In genomic region chr14:34781242-34781641, GRCh38 we compare ENCODE assay signal across 10 cellular contexts.
DNase-seq lines count a peak whose midpoint lies in the region; ATAC-seq, FAIRE-seq and TF ChIP-seq lines count a peak whose summit lies in the region.
"Had no signal": no experiment of that assay in that cellular context is flagged by ENCODE, and none has a peak within 500 bp of the region (broad histone marks: within the 10 kb centered on the region; RNA-seq: fewer than 3 reads in every experiment).

No MANE protein-coding gene starts in this region.

- RAD21 ChIA-PET in GM12878 (lab: Charles Lee; ENCODE audit: unreplicated experiment) = no interaction called here

- H3K36me3 ChIP-seq in Karpas-422 (ENCODE audit: insufficient read depth, low read length) = peaks cover 74% of the 10 kb centered on the region
- H3K36me3 ChIP-seq in GM12878 (ENCODE audit: control insufficient read depth in 2 of 2, insufficient read depth in 2 of 2, low read length in 1 of 2) = peaks cover 2 to 29% of the 10 kb centered on the region in 2 experiments
- peaks cover 0 to 24% (median 2%) of the 10 kb centered on the region in 4 donors for H3K36me3 ChIP-seq in right lobe of liver

- no peak for TF ChIP-seq EP300 in GM12878 (IDR thresholded peaks at IDR 0.05; ENCODE audit: borderline replicate concordance in 1 of 2, control insufficient read depth in 1 of 2, low read depth in 2 of 2, low read length in 2 of 2)

- DNase-seq in Daoy (ENCODE audit: low read depth) (peak; percentile 69), Karpas-422 (peak; percentile 84), GM12878 (ENCODE audit: low read depth, low spot score) (peak; percentile 4), right lobe of liver (no peak)
- DNase-seq in stimulated activated CD8-positive, alpha-beta memory T cell treated with anti-CD3 and anti-CD28 coated beads, Interleukin-4, amount 100 ng/mL, for 48 hours = no peak
- DNase-seq in activated naive CD4-positive, alpha-beta T cell treated with anti-CD3 and anti-CD28 coated beads, Interleukin-2, amount 50 U/mL, for 16 hours = no peak
- DNase-seq: activated CD8-positive, alpha-beta memory T cell treated with anti-CD3 and anti-CD28 coated beads, Interleukin-2, amount 50 U/mL, for 48 hours had no signal

- H3K27ac ChIP-seq in Karpas-422 (ENCODE audit: low read length) = peak overlapping the region; percentile 46
- no peak overlapping the region for H3K27ac ChIP-seq in GM12878 (ENCODE audit: control insufficient read depth, insufficient read depth)
- no peak overlapping the region for H3K27ac ChIP-seq in right lobe of liver

- SMC1A ChIA-PET in GM12878 (lab: Charles Lee; ENCODE audit: uncharacterized antibody, unreplicated experiment) = no interaction called here

- H3K4me3 ChIP-seq in Karpas-422 (ENCODE audit: low read length) (no peak overlapping the region), GM12878 (no peak overlapping the region), right lobe of liver (no peak overlapping the region)

- H3K4me1 ChIP-seq in Karpas-422 (ENCODE audit: low read length) = peaks cover 41% of the 10 kb centered on the region
- peaks cover 10% of the 10 kb centered on the region; the same call in 1 of the 2 replicates for H3K4me1 ChIP-seq in GM12878 (ENCODE audit: control insufficient read depth, insufficient read depth, low read length)
- no peaks in the 10 kb centered on the region for H3K4me1 ChIP-seq in right lobe of liver

- BruUV-seq in GM12878 (replicated peaks; lab: Mats Ljungman, UMichigan) = no TSS peak

- in situ Hi-C loops in GM12878 (cut with MboI) = no loop called here

- intact Hi-C loops in GM12878 (cut with micrococcal nuclease; ENCODE audit: unreplicated experiment) = loop anchor here (10.0 kb wide), 1 partner anchor 644 kb away; no protein-coding TSS in a partner anchor
- intact Hi-C loops in right lobe of liver (cut with DNase I) = no loop called here

- no peaks in the 10 kb centered on the region for H3K9me2 ChIP-seq in Karpas-422 (replicated peaks; ENCODE audit: insufficient read depth, low read length)

- ATAC-seq in GM12878 = peak; percentile 61
- ATAC-seq in right lobe of liver = peak; percentile 56 to 86 (median 62)
- ATAC-seq in GM21447 (IDR thresholded peaks at IDR 0.05; ENCODE audit: unreplicated experiment) = no peak
- ATAC-seq in GM19023 (IDR thresholded peaks at IDR 0.05; ENCODE audit: unreplicated experiment) = no peak

- no peak overlapping the region for H3K9ac ChIP-seq in Karpas-422 (ENCODE audit: low read length)
- H3K9ac ChIP-seq in GM12878 (ENCODE audit: control insufficient read depth, insufficient read depth, low read length) = no peak overlapping the region

- POLR2A ChIA-PET in GM12878 (lab: Charles Lee) = interaction anchor here (1.0 kb wide), 1 partner anchor 71 kb away, joined by 3 read pairs; no protein-coding TSS in a partner anchor

- WGBS in GM12878 (ENCODE audit: insufficient coverage, insufficient replicate concordance, low lambda C conversion rate, missing lambda C conversion rate) = 60% methylated on average over 1 of the region's 1 CpG
- WGBS in right lobe of liver (ENCODE audit: insufficient coverage, low coverage, low lambda C conversion rate, missing lambda C conversion rate) = 89% methylated on average over 1 of the region's 1 CpG

- H4K20me1 ChIP-seq in Karpas-422 (ENCODE audit: insufficient read depth, low read depth, low read length) = peaks cover 4% of the 10 kb centered on the region; the same call in 1 of the 2 replicates
- no peaks in the 10 kb centered on the region for H4K20me1 ChIP-seq in GM12878 (ENCODE audit: control insufficient read depth, insufficient read depth)

- H3K9me3 ChIP-seq in Karpas-422 (ENCODE audit: low read length) (no peaks in the 10 kb centered on the region), GM12878 (replicated peaks; ENCODE audit: control insufficient read depth, insufficient read depth, low read length) (no peaks in the 10 kb centered on the region), right lobe of liver (no peaks in the 10 kb centered on the region)

- FAIRE-seq in GM12878 (lab: Jason Lieb, UNC) = no peak
- FAIRE-seq: H1 had no signal

- H2AFZ ChIP-seq in Karpas-422 (ENCODE audit: low read length) (no peak overlapping the region), GM12878 (ENCODE audit: control insufficient read depth, low read depth, low read length) (no peak overlapping the region)

- H3K4me2 ChIP-seq in Karpas-422 (ENCODE audit: low read depth, low read length, poor library complexity, severe bottlenecking) = peak overlapping the region; percentile 12
- no peak overlapping the region for H3K4me2 ChIP-seq in GM12878 (ENCODE audit: control insufficient read depth, insufficient read depth)

- H3K79me2 ChIP-seq in Karpas-422 (ENCODE audit: low read length) = peaks cover 13% of the 10 kb centered on the region
- no peaks in the 10 kb centered on the region for H3K79me2 ChIP-seq in GM12878 (ENCODE audit: control insufficient read depth, insufficient read depth, low read length)

- H3K27me3 ChIP-seq in Karpas-422 (ENCODE audit: low read length) (no peaks in the 10 kb centered on the region), GM12878 (replicated peaks in 1 of 2; ENCODE audit: control insufficient read depth in 2 of 2, insufficient read depth in 2 of 2, low read length in 1 of 2) (no peaks in the 10 kb centered on the region), right lobe of liver (no peaks in the 10 kb centered on the region)

- CTCF ChIA-PET in GM12878 (lab: Yijun Ruan, JAX) = interaction anchor here (0.7 kb wide), 1 partner anchor 15 kb away, joined by 3 read pairs; no protein-coding TSS in a partner anchor

- TF ChIP-seq POLR2A in GM12878 (IDR thresholded peaks at IDR 0.05; ENCODE audit: low read depth, low read length) = no peak
- TF ChIP-seq POLR2A in right lobe of liver (IDR thresholded peaks at IDR 0.05) = no peak

- TF ChIP-seq RAD21 in GM12878 (IDR thresholded peaks at IDR 0.05; ENCODE audit: insufficient read depth, low read depth, low read length) = no peak

- no peak for TF ChIP-seq CTCF in GM12878 (IDR thresholded peaks at IDR 0.05 in 2 of 3, conservative IDR thresholded peaks at IDR 0.05 in 1 of 3; ENCODE audit: control insufficient read depth in 2 of 3, extremely low read depth in 1 of 3, insufficient read depth in 1 of 3, low read depth in 3 of 3, low read length in 3 of 3)
- TF ChIP-seq CTCF in right lobe of liver (IDR thresholded peaks at IDR 0.05) = no peak

TF ChIP-seq in GM12878, 131 proteins besides CTCF, POLR2A, EP300 and RAD21:
- TF ChIP-seq IKZF2 (IDR thresholded peaks at IDR 0.05) = 0 out of 4 replicates have a peak, but pooled peaks of 1 of the 2 experiments have one; percentile 12
- TF ChIP-seq ZNF622 (IDR thresholded peaks at IDR 0.05) = no peak
- TF ChIP-seq SPI1 (IDR thresholded peaks at IDR 0.05; ENCODE audit: borderline replicate concordance, insufficient read depth, low read depth, low read length) = peak; percentile 81

Comparison
In these comparisons a context has a peak if more than half of its experiments do, and no peak if none do; other contexts are left out.
1. DNase-seq: peak in Daoy (single experiment), Karpas-422 (single experiment) and GM12878 (single experiment); none in right lobe of liver (0 of 3), stimulated activated CD8-positive, alpha-beta memory T cell treated with anti-CD3 and anti-CD28 coated beads, Interleukin-4, amount 100 ng/mL, for 48 hours (single experiment) and activated naive CD4-positive, alpha-beta T cell treated with anti-CD3 and anti-CD28 coated beads, Interleukin-2, amount 50 U/mL, for 16 hours (single experiment).
2. ATAC-seq: peak in GM12878 (single experiment) and right lobe of liver (4 of 4); none in GM21447 (single experiment) and GM19023 (single experiment).